Comparison of ENCODE assay signal across 8 cellular contexts in the genomic region with DNA sequence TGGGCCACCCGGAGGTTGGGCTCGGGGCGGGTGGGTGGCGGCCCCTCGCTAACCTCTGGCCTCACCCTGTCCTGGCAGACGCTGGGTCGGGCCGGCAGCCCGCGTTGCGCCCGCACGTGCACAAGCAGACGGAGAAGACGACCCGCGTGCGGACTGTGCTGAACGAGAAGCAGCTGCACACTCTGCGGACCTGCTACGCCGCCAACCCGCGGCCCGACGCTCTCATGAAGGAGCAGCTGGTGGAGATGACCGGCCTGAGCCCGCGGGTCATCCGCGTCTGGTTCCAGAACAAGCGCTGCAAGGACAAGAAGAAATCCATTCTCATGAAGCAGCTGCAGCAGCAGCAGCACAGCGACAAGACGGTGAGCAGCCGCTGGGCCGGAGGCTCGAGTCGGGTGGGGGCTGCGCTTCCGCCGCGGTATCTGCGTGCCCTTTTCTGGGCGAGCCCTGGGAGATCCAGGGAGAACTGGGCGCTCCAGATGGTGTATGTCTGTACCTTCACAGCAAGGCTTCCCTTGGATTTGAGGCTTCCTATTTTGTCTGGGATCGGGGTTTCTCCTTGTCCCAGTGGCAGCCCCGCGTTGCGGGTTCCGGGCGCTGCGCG. TPM values are rescaled to one million over a fixed set of nuclear protein-coding genes. Genes with fewer than 3 reads are reported as not detected.
DNase-seq lines count a peak whose midpoint lies in the region; ATAC-seq and TF ChIP-seq lines count a peak whose summit lies in the region.

No MANE protein-coding gene starts in this region.

- H3K4me1 ChIP-seq in psoas muscle, result peaks cover 57% of the 10 kb centered on the region

- DNase-seq in NCI-H1694 treated with DMSO at 0.1 percent for 48 hours (lab: John Stamatoyannopoulos, UW), result peak; percentile 10
- no peak for DNase-seq in NCI-H1694 (lab: John Stamatoyannopoulos, UW)
- peak; percentile 30 for DNase-seq in WERI-Rb-1
- DNase-seq in fibroblast of peridontal ligament (ENCODE audit: extremely low read depth), result peak; percentile 27
- peak in 1 of 2 donors; percentile 69 for DNase-seq in psoas muscle

- H3K36me3 ChIP-seq in WERI-Rb-1 (peaks cover 77% of the 10 kb centered on the region), psoas muscle (ENCODE audit: insufficient read depth in 1 of 2, low read depth in 1 of 2) (no peaks in the 10 kb centered on the region)

- H3K27me3 ChIP-seq in WERI-Rb-1 (ENCODE audit: insufficient read depth, low read depth, severe bottlenecking) (no peaks in the 10 kb centered on the region), psoas muscle (ENCODE audit: insufficient read depth in 3 of 3, low read length in 2 of 3) (peaks cover 0 to 100% (median 62%) of the 10 kb centered on the region in 3 donors)

- H3K27ac ChIP-seq in WERI-Rb-1 (peak overlapping the region; percentile 97), psoas muscle (no peak overlapping the region)

- H3K9me3 ChIP-seq in WERI-Rb-1 (ENCODE audit: severe bottlenecking), result no peaks in the 10 kb centered on the region
- H3K9me3 ChIP-seq in psoas muscle, result no peaks in the 10 kb centered on the region

- intact Hi-C loops in psoas muscle (cut with DNase I), result no loop called here

- peak overlapping the region; percentile 96 for H3K4me3 ChIP-seq in WERI-Rb-1 (ENCODE audit: low read depth, low read length)
- H3K4me3 ChIP-seq in psoas muscle, result peak overlapping the region; percentile 61

- TF ChIP-seq CTCF in WERI-Rb-1 (IDR thresholded peaks at IDR 0.05; ENCODE audit: low read depth, low read length) (no peak), psoas muscle (IDR thresholded peaks at IDR 0.05) (no peak)

- WGBS in psoas muscle, 3 donors, result 0 to 2% (median 2%) methylated on average over 42 to 53 of the region's 53 CpGs

- ATAC-seq in psoas muscle (peak; percentile 25 to 44 (median 37)), GM18909 (IDR thresholded peaks at IDR 0.05; ENCODE audit: poor library complexity, unreplicated experiment) (no peak), HG02981 (IDR thresholded peaks at IDR 0.05; ENCODE audit: unreplicated experiment) (no peak), GM18907 (IDR thresholded peaks at IDR 0.05; ENCODE audit: unreplicated experiment) (no peak)

RNA-seq across cellular contexts. Expression of a gene that starts 3.7 kb away (rescaled TPM):
- not detected for total RNA-seq in psoas muscle
- not detected for polyA plus RNA-seq in psoas muscle

RNA-seq across cellular contexts. Expression of a gene that starts 29.0 kb away (rescaled TPM):
- 100 to 1,000 TPM; 258 to 315 (median 279) TPM for total RNA-seq in psoas muscle
- 100 to 1,000 TPM; 257 to 368 (median 276) TPM for polyA plus RNA-seq in psoas muscle

Comparison
In these comparisons a context has a peak if more than half of its experiments do, and no peak if none do; other contexts are left out.
1. ATAC-seq: peak in psoas muscle (4 of 4); none in GM18909 (single experiment), HG02981 (single experiment) and GM18907 (single experiment).